Comparison of ENCODE assay signal across 1 cellular context in genomic region chr20:58309607-58310290, GRCh38.
TF ChIP-seq lines count a peak whose summit lies in the region.

RAB22A (plus strand) TSS chr20:58309715; CDS start chr20:58309977, 262 bp downstream.

TF ChIP-seq in HepG2, 621 proteins besides CTCF, POLR2A, EP300 and RAD21 (continues in another document):
- TF ChIP-seq PBX2 (CRISPR knock-in tag; IDR thresholded peaks at IDR 0.05) (no peak), NR3C1 (CRISPR knock-in tag; IDR thresholded peaks at IDR 0.05) (no peak), ZBTB49 (CRISPR knock-in tag; IDR thresholded peaks at IDR 0.05; ENCODE audit: borderline replicate concordance) (no peak), FOXM1 (CRISPR knock-in tag; IDR thresholded peaks at IDR 0.05) (0 out of 2 replicates have a peak, but pooled peaks have one; percentile 29), ZSCAN21 (CRISPR knock-in tag; IDR thresholded peaks at IDR 0.05; ENCODE audit: borderline replicate concordance) (peak; percentile 50; the same call in 1 of the 2 replicates), KLF6 (CRISPR knock-in tag; IDR thresholded peaks at IDR 0.05) (peak; percentile 33; the same call in 1 of the 2 replicates), IKZF4 (CRISPR knock-in tag; IDR thresholded peaks at IDR 0.05; ENCODE audit: borderline replicate concordance, low read depth, not compliant biosample characterization) (peak; percentile 51), MEIS1 (CRISPR knock-in tag; IDR thresholded peaks at IDR 0.05; ENCODE audit: borderline replicate concordance) (peak; percentile 33; the same call in 1 of the 2 replicates), ZNF816 (CRISPR knock-in tag; IDR thresholded peaks at IDR 0.05; ENCODE audit: borderline replicate concordance) (peak; percentile 55; the same call in 1 of the 2 replicates), ARID5B (CRISPR knock-in tag; IDR thresholded peaks at IDR 0.05) (peak; percentile 7; the same call in 1 of the 2 replicates), MEIS2 (CRISPR knock-in tag; IDR thresholded peaks at IDR 0.05) (peak; percentile 74; the same call in 1 of the 2 replicates), HHEX (CRISPR knock-in tag; IDR thresholded peaks at IDR 0.05) (no peak), THAP7 (CRISPR knock-in tag; IDR thresholded peaks at IDR 0.05) (no peak), ZFY (CRISPR knock-in tag; IDR thresholded peaks at IDR 0.05) (peak; percentile 99), ZNF256 (CRISPR knock-in tag; conservative IDR thresholded peaks at IDR 0.05) (no peak), ZNF792 (CRISPR knock-in tag; IDR thresholded peaks at IDR 0.05) (peak; percentile 44; the same call in 1 of the 2 replicates), BRD4 (CRISPR knock-in tag; IDR thresholded peaks at IDR 0.05) (0 out of 2 replicates have a peak, but pooled peaks have one; percentile 57), BCL3 (CRISPR knock-in tag; IDR thresholded peaks at IDR 0.05) (peak; percentile 81), SRY (CRISPR knock-in tag; IDR thresholded peaks at IDR 0.05) (peak; percentile 66; the same call in 1 of the 2 replicates), THAP8 (CRISPR knock-in tag; IDR thresholded peaks at IDR 0.05; ENCODE audit: borderline replicate concordance) (no peak), ZNF124 (CRISPR knock-in tag; IDR thresholded peaks at IDR 0.05) (peak; percentile 38; the same call in 1 of the 2 replicates), ZFP91 (CRISPR knock-in tag; IDR thresholded peaks at IDR 0.05; ENCODE audit: borderline replicate concordance) (no peak), SIX4 (CRISPR knock-in tag; IDR thresholded peaks at IDR 0.05) (peak; percentile 39; the same call in 1 of the 2 replicates), HINFP (CRISPR knock-in tag; IDR thresholded peaks at IDR 0.05; ENCODE audit: low read depth) (no peak), FOXJ3 (CRISPR knock-in tag; IDR thresholded peaks at IDR 0.05; ENCODE audit: borderline replicate concordance) (no peak), ZNF776 (CRISPR knock-in tag; IDR thresholded peaks at IDR 0.05) (peak; percentile 81; the same call in 1 of the 2 replicates)
- TF ChIP-seq, protein P1, sequence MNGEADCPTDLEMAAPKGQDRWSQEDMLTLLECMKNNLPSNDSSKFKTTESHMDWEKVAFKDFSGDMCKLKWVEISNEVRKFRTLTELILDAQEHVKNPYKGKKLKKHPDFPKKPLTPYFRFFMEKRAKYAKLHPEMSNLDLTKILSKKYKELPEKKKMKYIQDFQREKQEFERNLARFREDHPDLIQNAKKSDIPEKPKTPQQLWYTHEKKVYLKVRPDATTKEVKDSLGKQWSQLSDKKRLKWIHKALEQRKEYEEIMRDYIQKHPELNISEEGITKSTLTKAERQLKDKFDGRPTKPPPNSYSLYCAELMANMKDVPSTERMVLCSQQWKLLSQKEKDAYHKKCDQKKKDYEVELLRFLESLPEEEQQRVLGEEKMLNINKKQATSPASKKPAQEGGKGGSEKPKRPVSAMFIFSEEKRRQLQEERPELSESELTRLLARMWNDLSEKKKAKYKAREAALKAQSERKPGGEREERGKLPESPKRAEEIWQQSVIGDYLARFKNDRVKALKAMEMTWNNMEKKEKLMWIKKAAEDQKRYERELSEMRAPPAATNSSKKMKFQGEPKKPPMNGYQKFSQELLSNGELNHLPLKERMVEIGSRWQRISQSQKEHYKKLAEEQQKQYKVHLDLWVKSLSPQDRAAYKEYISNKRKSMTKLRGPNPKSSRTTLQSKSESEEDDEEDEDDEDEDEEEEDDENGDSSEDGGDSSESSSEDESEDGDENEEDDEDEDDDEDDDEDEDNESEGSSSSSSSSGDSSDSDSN (CRISPR knock-in tag; IDR thresholded peaks at IDR 0.05), result peak; percentile 57; the same call in 1 of the 2 replicates
- TF ChIP-seq, protein P2, sequence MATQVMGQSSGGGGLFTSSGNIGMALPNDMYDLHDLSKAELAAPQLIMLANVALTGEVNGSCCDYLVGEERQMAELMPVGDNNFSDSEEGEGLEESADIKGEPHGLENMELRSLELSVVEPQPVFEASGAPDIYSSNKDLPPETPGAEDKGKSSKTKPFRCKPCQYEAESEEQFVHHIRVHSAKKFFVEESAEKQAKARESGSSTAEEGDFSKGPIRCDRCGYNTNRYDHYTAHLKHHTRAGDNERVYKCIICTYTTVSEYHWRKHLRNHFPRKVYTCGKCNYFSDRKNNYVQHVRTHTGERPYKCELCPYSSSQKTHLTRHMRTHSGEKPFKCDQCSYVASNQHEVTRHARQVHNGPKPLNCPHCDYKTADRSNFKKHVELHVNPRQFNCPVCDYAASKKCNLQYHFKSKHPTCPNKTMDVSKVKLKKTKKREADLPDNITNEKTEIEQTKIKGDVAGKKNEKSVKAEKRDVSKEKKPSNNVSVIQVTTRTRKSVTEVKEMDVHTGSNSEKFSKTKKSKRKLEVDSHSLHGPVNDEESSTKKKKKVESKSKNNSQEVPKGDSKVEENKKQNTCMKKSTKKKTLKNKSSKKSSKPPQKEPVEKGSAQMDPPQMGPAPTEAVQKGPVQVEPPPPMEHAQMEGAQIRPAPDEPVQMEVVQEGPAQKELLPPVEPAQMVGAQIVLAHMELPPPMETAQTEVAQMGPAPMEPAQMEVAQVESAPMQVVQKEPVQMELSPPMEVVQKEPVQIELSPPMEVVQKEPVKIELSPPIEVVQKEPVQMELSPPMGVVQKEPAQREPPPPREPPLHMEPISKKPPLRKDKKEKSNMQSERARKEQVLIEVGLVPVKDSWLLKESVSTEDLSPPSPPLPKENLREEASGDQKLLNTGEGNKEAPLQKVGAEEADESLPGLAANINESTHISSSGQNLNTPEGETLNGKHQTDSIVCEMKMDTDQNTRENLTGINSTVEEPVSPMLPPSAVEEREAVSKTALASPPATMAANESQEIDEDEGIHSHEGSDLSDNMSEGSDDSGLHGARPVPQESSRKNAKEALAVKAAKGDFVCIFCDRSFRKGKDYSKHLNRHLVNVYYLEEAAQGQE (IDR thresholded peaks at IDR 0.05; ENCODE audit: borderline replicate concordance in 1 of 2, low read depth in 1 of 2, low read length in 2 of 2), result no peak; a peak in 1 of 4 replicates
- TF ChIP-seq, protein P3, sequence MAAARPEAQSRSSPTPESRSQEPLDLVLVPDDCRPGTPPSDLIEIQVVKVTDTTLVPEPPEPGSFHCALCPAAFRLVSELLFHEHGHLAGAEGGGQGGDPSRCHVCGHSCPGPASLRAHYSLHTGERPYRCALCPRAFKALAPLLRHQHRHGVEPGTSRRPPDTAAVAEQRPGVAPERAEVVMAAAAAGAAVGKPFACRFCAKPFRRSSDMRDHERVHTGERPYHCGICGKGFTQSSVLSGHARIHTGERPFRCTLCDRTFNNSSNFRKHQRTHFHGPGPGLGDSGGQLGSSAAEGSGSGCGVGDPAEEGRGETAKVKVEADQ (CRISPR knock-in tag; IDR thresholded peaks at IDR 0.05; ENCODE audit: borderline replicate concordance), result peak; percentile 39; the same call in 1 of the 2 replicates
- TF ChIP-seq, protein P4, sequence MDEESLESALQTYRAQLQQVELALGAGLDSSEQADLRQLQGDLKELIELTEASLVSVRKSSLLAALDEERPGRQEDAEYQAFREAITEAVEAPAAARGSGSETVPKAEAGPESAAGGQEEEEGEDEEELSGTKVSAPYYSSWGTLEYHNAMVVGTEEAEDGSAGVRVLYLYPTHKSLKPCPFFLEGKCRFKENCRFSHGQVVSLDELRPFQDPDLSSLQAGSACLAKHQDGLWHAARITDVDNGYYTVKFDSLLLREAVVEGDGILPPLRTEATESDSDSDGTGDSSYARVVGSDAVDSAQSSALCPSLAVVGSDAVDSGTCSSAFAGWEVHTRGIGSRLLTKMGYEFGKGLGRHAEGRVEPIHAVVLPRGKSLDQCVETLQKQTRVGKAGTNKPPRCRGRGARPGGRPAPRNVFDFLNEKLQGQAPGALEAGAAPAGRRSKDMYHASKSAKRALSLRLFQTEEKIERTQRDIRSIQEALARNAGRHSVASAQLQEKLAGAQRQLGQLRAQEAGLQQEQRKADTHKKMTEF (CRISPR knock-in tag; IDR thresholded peaks at IDR 0.05), result peak; percentile 13; the same call in 1 of the 2 replicates
